ENCODE assay signal across 11 cellular contexts in genomic region chr2:69947078-69947801, GRCh38. TPM values are rescaled to one million over a fixed set of nuclear protein-coding genes. Genes with fewer than 3 reads are reported as not detected.
DNase-seq lines count a peak whose midpoint lies in the region; ATAC-seq, FAIRE-seq and TF ChIP-seq lines count a peak whose summit lies in the region.
"Had no signal": no experiment of that assay in that cellular context is flagged by ENCODE, and none has a peak within 500 bp of the region (broad histone marks: within the 10 kb centered on the region; RNA-seq: fewer than 3 reads in every experiment).

No MANE protein-coding gene starts in this region.

- CTCF ChIA-PET in PC-9 (lab: Charles Lee) (no interaction called here), endothelial cell of umbilical vein (lab: Charles Lee) (interaction anchor here (1.4 to 5.3 kb wide), 3 partner anchors 13 to 222 kb away, joined by 4 to 19 read pairs (median 4); no protein-coding TSS in a partner anchor)

- POLR2A ChIA-PET in PC-9 (lab: Charles Lee; ENCODE audit: unreplicated experiment) (interaction anchor here (0.6 kb wide), 1 partner anchor 34 kb away, joined by 4 read pairs; no protein-coding TSS in a partner anchor), endothelial cell of umbilical vein (lab: Charles Lee) (interaction anchor here (1.1 kb wide), 1 partner anchor 33 kb away, joined by 5 read pairs; the partner anchor contains the start of gene MXD1)

- H3K4me1 ChIP-seq in ACC112 (ENCODE audit: control insufficient read depth, insufficient read depth, low read length, unreplicated experiment) (peaks cover 17% of the 10 kb centered on the region), PC-9 (replicated peaks; ENCODE audit: insufficient read depth) (peaks cover 67% of the 10 kb centered on the region), endothelial cell of umbilical vein (ENCODE audit: control insufficient read depth, extremely low read depth, insufficient read depth, low read length) (peaks cover 25% of the 10 kb centered on the region)

- peaks cover 56% of the 10 kb centered on the region for H3F3A ChIP-seq in PC-9 (ENCODE audit: insufficient read depth, low read depth)

- no peaks in the 10 kb centered on the region for H4K20me1 ChIP-seq in PC-9 (ENCODE audit: insufficient read depth)
- no peaks in the 10 kb centered on the region for H4K20me1 ChIP-seq in endothelial cell of umbilical vein (replicated peaks; ENCODE audit: control insufficient read depth, extremely low read depth, insufficient read depth, low read length)

- BruUV-seq in PC-9 (replicated peaks; lab: Mats Ljungman, UMichigan) (TSS peak; percentile 81), endothelial cell of umbilical vein (replicated peaks; lab: Mats Ljungman, UMichigan) (no TSS peak)

- H3K4me3 ChIP-seq in ACC112 (ENCODE audit: low read depth, low read length) (no peak overlapping the region), PC-9 (peak overlapping the region; percentile 16; the same call in 1 of the 2 replicates), endothelial cell of umbilical vein (replicated peaks in 1 of 3; ENCODE audit: insufficient read depth in 1 of 3, low read depth in 1 of 3, low read length in 3 of 3) (no peak overlapping the region)
- H3K4me3 ChIP-seq: heart left ventricle, thoracic aorta had no signal

- dilution Hi-C loops in endothelial cell of umbilical vein (cut with MboI; ENCODE audit: extremely low pct_ligation_motif_present, low sequenced_read_pairs) = no loop called here

- no peak for TF ChIP-seq CTCF in PC-9 (conservative IDR thresholded peaks at IDR 0.05)
- TF ChIP-seq CTCF in endothelial cell of umbilical vein (IDR thresholded peaks at IDR 0.05; ENCODE audit: extremely low read depth in 1 of 2, insufficient read depth in 1 of 2, low read depth in 1 of 2, low read length in 2 of 2) = no peak

- H3K36me3 ChIP-seq in ACC112 (ENCODE audit: insufficient read depth, low read length) = no peaks in the 10 kb centered on the region
- no peaks in the 10 kb centered on the region for H3K36me3 ChIP-seq in PC-9 (ENCODE audit: low read depth)
- H3K36me3 ChIP-seq in endothelial cell of umbilical vein (ENCODE audit: control insufficient read depth in 2 of 2, extremely low read depth in 1 of 2, insufficient read depth in 2 of 2, low read length in 2 of 2) = peaks cover 0 to 2% of the 10 kb centered on the region in 2 experiments

- ATAC-seq in GM18909 (IDR thresholded peaks at IDR 0.05; ENCODE audit: poor library complexity, unreplicated experiment) (peak; percentile 21), Right ventricle myocardium inferior (no peak), GM18517 (IDR thresholded peaks at IDR 0.05; ENCODE audit: unreplicated experiment) (no peak)

- no peak overlapping the region for H2AFZ ChIP-seq in ACC112 (ENCODE audit: low read length, unreplicated experiment)
- peak overlapping the region; percentile 55; the same call in 1 of the 2 replicates for H2AFZ ChIP-seq in PC-9
- H2AFZ ChIP-seq in endothelial cell of umbilical vein (ENCODE audit: low read depth, low read length) = no peak overlapping the region

- H3K9me3 ChIP-seq in PC-9 (ENCODE audit: insufficient read depth, low read depth) (no peaks in the 10 kb centered on the region), endothelial cell of umbilical vein (replicated peaks; ENCODE audit: control insufficient read depth, insufficient read depth, low read length) (no peaks in the 10 kb centered on the region)
- H3K9me3 ChIP-seq: heart left ventricle, thoracic aorta had no signal

- no peaks in the 10 kb centered on the region for H3K9me1 ChIP-seq in endothelial cell of umbilical vein (replicated peaks; ENCODE audit: control insufficient read depth, extremely low read depth, insufficient read depth, low read length)

- no peak for TF ChIP-seq POLR2A in endothelial cell of umbilical vein (IDR thresholded peaks at IDR 0.05; ENCODE audit: low read depth, low read length)

- H3K9ac ChIP-seq in endothelial cell of umbilical vein (replicated peaks; ENCODE audit: extremely low read depth, insufficient read depth, low read length) = no peak overlapping the region

- peak in 1 of 2 experiments; percentile 53 for DNase-seq in PC-9
- DNase-seq in endothelial cell of umbilical vein (ENCODE audit: low read depth, low spot score) = no peak
- no peak for DNase-seq in Right ventricle myocardium inferior (ENCODE audit: missing footprints)
- no peak for DNase-seq in SHP77 treated with DMSO at 0.1 percent for 48 hours (lab: John Stamatoyannopoulos, UW)
- DNase-seq in NCI-H1436 (lab: John Stamatoyannopoulos, UW) = no peak
- DNase-seq: heart left ventricle, NCI-H1930 had no signal

- intact Hi-C loops in PC-9 (cut with micrococcal nuclease; ENCODE audit: unreplicated experiment) (loop anchor here (2.0 to 5.0 kb wide), 2 partner anchors 32 to 40 kb away; partner anchors contain the start of gene MXD1), endothelial cell of umbilical vein (cut with micrococcal nuclease) (loop anchor here (5.0 kb wide), 1 partner anchor 55 kb away; no protein-coding TSS in a partner anchor), Right ventricle myocardium inferior (cut with DNase I) (no loop called here)

- peak; percentile 26 for FAIRE-seq in endothelial cell of umbilical vein (lab: Jason Lieb, UNC)

- peak overlapping the region; percentile 66 for H3K4me2 ChIP-seq in PC-9
- H3K4me2 ChIP-seq in endothelial cell of umbilical vein (ENCODE audit: insufficient read depth, low read length) = no peak overlapping the region

- no peaks in the 10 kb centered on the region for H3K9me2 ChIP-seq in PC-9 (ENCODE audit: insufficient read depth)

- H3K79me2 ChIP-seq in ACC112 (ENCODE audit: control insufficient read depth, insufficient read depth, low read length, unreplicated experiment) = no peaks in the 10 kb centered on the region
- H3K79me2 ChIP-seq in PC-9 (ENCODE audit: low read depth) = no peaks in the 10 kb centered on the region
- no peaks in the 10 kb centered on the region for H3K79me2 ChIP-seq in endothelial cell of umbilical vein (ENCODE audit: control insufficient read depth, insufficient read depth, low read length)

- H3K27me3 ChIP-seq in ACC112 (ENCODE audit: insufficient read depth, low read length) (no peaks in the 10 kb centered on the region), PC-9 (ENCODE audit: insufficient read depth, low read depth) (no peaks in the 10 kb centered on the region), endothelial cell of umbilical vein (ENCODE audit: control insufficient read depth in 2 of 2, insufficient read depth in 2 of 2, low read length in 2 of 2) (no peaks in the 10 kb centered on the region)
- H3K27me3 ChIP-seq: heart left ventricle had no signal

- H3K27ac ChIP-seq in ACC112 (ENCODE audit: low read depth, low read length) (peak overlapping the region; percentile 61; the same call in 1 of the 2 replicates), PC-9 (peak overlapping the region; percentile 98), endothelial cell of umbilical vein (ENCODE audit: insufficient read depth, low read depth, low read length) (no peak overlapping the region)
- H3K27ac ChIP-seq: thoracic aorta had no signal

TF ChIP-seq in endothelial cell of umbilical vein, 7 proteins besides CTCF, POLR2A, EP300 and RAD21:
- TF ChIP-seq EZH2 (IDR thresholded peaks at IDR 0.05; ENCODE audit: borderline replicate concordance, low read depth, low read length, severe bottlenecking) (no peak), FOS (IDR thresholded peaks at IDR 0.05; ENCODE audit: borderline replicate concordance, insufficient read depth, low read length) (no peak), MAX (IDR thresholded peaks at IDR 0.05; ENCODE audit: insufficient read depth, insufficient read length) (no peak)

RNA-seq across cellular contexts. Expression of gene ASPRV1, which starts 14.2 kb away (rescaled TPM):
- total RNA-seq in PC-9 (2021) (0.30 and 0.48 TPM in 2 replicates), endothelial cell of umbilical vein (0.15 and 0.48 TPM in 2 replicates), Right ventricle myocardium inferior (0.81 TPM)
- 0.19 and 0.22 TPM in 2 replicates for polyA plus RNA-seq in endothelial cell of umbilical vein
- polyA plus RNA-seq in endothelial cell of umbilical vein (2011; cell fraction: cytosol; rRNA removed) = 0.17 and 0.24 TPM in 2 replicates
- polyA plus RNA-seq in endothelial cell of umbilical vein (2011; cell fraction: nucleus; rRNA removed) = 0.43 and 0.76 TPM in 2 replicates
- polyA plus RNA-seq in endothelial cell of umbilical vein (2012) = 0.19 and 0.38 TPM in 2 replicates
- 0.21 and 0.56 TPM in 2 replicates for polyA minus RNA-seq in endothelial cell of umbilical vein
- not detected for polyA minus RNA-seq in endothelial cell of umbilical vein (2011; cell fraction: cytosol; rRNA and poly(A)+ RNA removed)
- not detected in 2 replicates for polyA minus RNA-seq in endothelial cell of umbilical vein (2011; cell fraction: nucleus; rRNA and poly(A)+ RNA removed)

RNA-seq across cellular contexts. Expression of gene MXD1, which starts 32.3 kb away (rescaled TPM):
- total RNA-seq in PC-9 (2021) (8.5 and 8.8 TPM in 2 replicates), endothelial cell of umbilical vein (10.6 and 11.7 TPM in 2 replicates), Right ventricle myocardium inferior (4.6 TPM)
- 5.5 and 6.7 TPM in 2 replicates for polyA plus RNA-seq in endothelial cell of umbilical vein
- polyA plus RNA-seq in endothelial cell of umbilical vein (2011; cell fraction: cytosol; rRNA removed) = 5.2 and 5.8 TPM in 2 replicates
- polyA plus RNA-seq in endothelial cell of umbilical vein (2011; cell fraction: nucleus; rRNA removed) = 16.3 and 22.0 TPM in 2 replicates
- 6.6 and 6.7 TPM in 2 replicates for polyA plus RNA-seq in endothelial cell of umbilical vein (2012)
- polyA minus RNA-seq in endothelial cell of umbilical vein = 8.2 and 11.4 TPM in 2 replicates
- polyA minus RNA-seq in endothelial cell of umbilical vein (2011; cell fraction: cytosol; rRNA and poly(A)+ RNA removed) = 5.6 TPM
- 13.9 and 16.8 TPM in 2 replicates for polyA minus RNA-seq in endothelial cell of umbilical vein (2011; cell fraction: nucleus; rRNA and poly(A)+ RNA removed)

RNA-seq across cellular contexts. Expression of gene SNRNP27, which starts 53.5 kb away (rescaled TPM):
- total RNA-seq in PC-9 (2021) (29.9 and 38.1 TPM in 2 replicates), endothelial cell of umbilical vein (43.2 and 50.6 TPM in 2 replicates), Right ventricle myocardium inferior (58.3 TPM)
- polyA plus RNA-seq in endothelial cell of umbilical vein = 9.1 and 12.7 TPM in 2 replicates
- 36.3 and 39.5 TPM in 2 replicates for polyA plus RNA-seq in endothelial cell of umbilical vein (2011; cell fraction: cytosol; rRNA removed)
- polyA plus RNA-seq in endothelial cell of umbilical vein (2011; cell fraction: nucleus; rRNA removed) = 19.7 and 37.5 TPM in 2 replicates
- 33.5 and 42.3 TPM in 2 replicates for polyA plus RNA-seq in endothelial cell of umbilical vein (2012)
- polyA minus RNA-seq in endothelial cell of umbilical vein = 3.7 and 5.1 TPM in 2 replicates
- polyA minus RNA-seq in endothelial cell of umbilical vein (2011; cell fraction: cytosol; rRNA and poly(A)+ RNA removed) = 8.6 TPM
- polyA minus RNA-seq in endothelial cell of umbilical vein (2011; cell fraction: nucleus; rRNA and poly(A)+ RNA removed) = 7.2 and 8.3 TPM in 2 replicates
